In the genomic region with DNA sequence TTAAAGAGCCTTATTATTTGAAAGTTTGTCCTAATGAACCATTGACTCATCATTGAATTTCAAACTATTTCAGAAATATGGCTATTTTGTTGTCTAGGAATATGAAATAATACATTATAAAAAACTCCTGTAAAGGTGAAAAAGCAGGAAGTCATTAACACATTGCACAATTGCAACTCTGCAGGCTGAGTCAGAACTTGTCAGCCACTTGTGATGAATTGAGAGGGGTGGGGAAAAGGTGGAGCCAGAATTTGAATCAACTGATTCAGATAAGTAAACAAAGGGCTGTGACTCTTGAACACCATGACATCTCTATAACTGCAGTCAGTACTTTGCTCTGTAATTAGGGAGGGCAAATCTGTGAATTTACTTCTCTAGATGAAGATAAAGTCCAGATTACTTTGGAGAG, we compare ENCODE assay signal across 1 cellular context.
TF ChIP-seq lines count a peak whose summit lies in the region.

No MANE protein-coding gene starts in this region.

TF ChIP-seq in HepG2, 621 proteins besides CTCF, POLR2A, EP300 and RAD21 (continued from another document and continues in another):
- TF ChIP-seq FOXA1 (IDR thresholded peaks at IDR 0.05) (peak; percentile 62; the same call in 1 of the 2 replicates), FOXA1 (CRISPR knock-in tag; IDR thresholded peaks at IDR 0.05) (peak; percentile 91), HMG20A (CRISPR knock-in tag; IDR thresholded peaks at IDR 0.05; ENCODE audit: borderline replicate concordance) (peak; percentile 64; the same call in 1 of the 2 replicates), ZMYM3 (CRISPR knock-in tag; IDR thresholded peaks at IDR 0.05) (no peak), MAFF (IDR thresholded peaks at IDR 0.05; ENCODE audit: low read depth, low read length) (peak; percentile 49), ELF4 (CRISPR knock-in tag; IDR thresholded peaks at IDR 0.05; ENCODE audit: borderline replicate concordance) (peak; percentile 71; the same call in 1 of the 2 replicates), NFIB (CRISPR knock-in tag; IDR thresholded peaks at IDR 0.05; ENCODE audit: borderline replicate concordance) (no peak), FOXK1 (CRISPR knock-in tag; IDR thresholded peaks at IDR 0.05; ENCODE audit: borderline replicate concordance, low read depth) (peak; percentile 60; the same call in 1 of the 2 replicates), SP1 (IDR thresholded peaks at IDR 0.05) (no peak), SP1 (CRISPR knock-in tag; IDR thresholded peaks at IDR 0.05) (peak; percentile 46; the same call in 1 of the 2 replicates), ELF1 (CRISPR knock-in tag; IDR thresholded peaks at IDR 0.05) (peak; percentile 65), CREM (IDR thresholded peaks at IDR 0.05) (peak; percentile 62; the same call in 1 of the 2 replicates), CREM (CRISPR knock-in tag; IDR thresholded peaks at IDR 0.05) (no peak), MIXL1 (CRISPR knock-in tag; IDR thresholded peaks at IDR 0.05) (peak; percentile 88), ESRRA (CRISPR knock-in tag; IDR thresholded peaks at IDR 0.05; ENCODE audit: low read depth) (no peak), ZNF510 (CRISPR knock-in tag; IDR thresholded peaks at IDR 0.05; ENCODE audit: low read depth) (no peak), NKX3-1 (CRISPR knock-in tag; IDR thresholded peaks at IDR 0.05) (no peak), RXRB (CRISPR knock-in tag; IDR thresholded peaks at IDR 0.05; ENCODE audit: borderline replicate concordance) (peak; percentile 35; the same call in 1 of the 2 replicates), ZBTB21 (CRISPR knock-in tag; IDR thresholded peaks at IDR 0.05) (0 out of 2 replicates have a peak, but pooled peaks have one; percentile 26), ZNF329 (CRISPR knock-in tag; IDR thresholded peaks at IDR 0.05; ENCODE audit: low read depth) (no peak), DR1 (CRISPR knock-in tag; IDR thresholded peaks at IDR 0.05) (no peak), CEBPG (CRISPR knock-in tag; IDR thresholded peaks at IDR 0.05) (peak; percentile 93), SIX1 (CRISPR knock-in tag; IDR thresholded peaks at IDR 0.05; ENCODE audit: borderline replicate concordance) (peak; percentile 52; the same call in 1 of the 2 replicates), BCL6 (CRISPR knock-in tag; IDR thresholded peaks at IDR 0.05) (peak; percentile 40; the same call in 1 of the 2 replicates), ATF7 (IDR thresholded peaks at IDR 0.05) (peak; percentile 21; the same call in 1 of the 2 replicates), ATF7 (CRISPR knock-in tag; IDR thresholded peaks at IDR 0.05) (no peak), KLF16 (CRISPR knock-in tag; IDR thresholded peaks at IDR 0.05) (0 out of 4 replicates have a peak, but pooled peaks of 1 of the 2 experiments have one; percentile 33), MAFK (conservative IDR thresholded peaks at IDR 0.05 in 1 of 2, IDR thresholded peaks at IDR 0.05 in 1 of 2; ENCODE audit: low read length in 2 of 2) (peak in 1 of 2 experiments; percentile 52; a peak in 3 of 4 replicates), MIER2 (CRISPR knock-in tag; IDR thresholded peaks at IDR 0.05) (0 out of 2 replicates have a peak, but pooled peaks have one; percentile 28), ZBTB42 (CRISPR knock-in tag; IDR thresholded peaks at IDR 0.05) (no peak), SP140L (CRISPR knock-in tag; IDR thresholded peaks at IDR 0.05; ENCODE audit: borderline replicate concordance) (no peak), ZNF331 (CRISPR knock-in tag; IDR thresholded peaks at IDR 0.05) (peak; percentile 35; the same call in 1 of the 2 replicates), NR2C2 (CRISPR knock-in tag; IDR thresholded peaks at IDR 0.05; ENCODE audit: borderline replicate concordance) (peak; percentile 22; the same call in 1 of the 2 replicates), STAT5B (CRISPR knock-in tag; IDR thresholded peaks at IDR 0.05) (no peak), ZNF75D (CRISPR knock-in tag; IDR thresholded peaks at IDR 0.05; ENCODE audit: borderline replicate concordance) (no peak), NR2F6 (IDR thresholded peaks at IDR 0.05) (peak; percentile 41; the same call in 1 of the 2 replicates), NR2F6 (CRISPR knock-in tag; IDR thresholded peaks at IDR 0.05) (0 out of 2 replicates have a peak, but pooled peaks have one; percentile 7), ZNF543 (CRISPR knock-in tag; IDR thresholded peaks at IDR 0.05) (no peak), SIN3A (IDR thresholded peaks at IDR 0.05; ENCODE audit: borderline replicate concordance, low read depth, low read length) (no peak), ZNF614 (CRISPR knock-in tag; IDR thresholded peaks at IDR 0.05; ENCODE audit: borderline replicate concordance) (peak; percentile 77; the same call in 1 of the 2 replicates), U2AF2 (IDR thresholded peaks at IDR 0.05; ENCODE audit: low read depth, low read length) (no peak), NFATC3 (CRISPR knock-in tag; IDR thresholded peaks at IDR 0.05) (no peak), DPF2 (CRISPR knock-in tag; IDR thresholded peaks at IDR 0.05; ENCODE audit: borderline replicate concordance, low read depth) (peak; percentile 40; the same call in 1 of the 2 replicates), PHF21A (CRISPR knock-in tag; IDR thresholded peaks at IDR 0.05) (0 out of 2 replicates have a peak, but pooled peaks have one; percentile 24), TEAD3 (CRISPR knock-in tag; optimal IDR thresholded peaks at IDR 0.05; ENCODE audit: borderline replicate concordance) (peak; percentile 37), ZNF335 (CRISPR knock-in tag; IDR thresholded peaks at IDR 0.05) (0 out of 2 replicates have a peak, but pooled peaks have one; percentile 73), CEBPB (IDR thresholded peaks at IDR 0.05; ENCODE audit: borderline replicate concordance, low read depth, low read length) (peak; percentile 95), ZNF235 (CRISPR knock-in tag; IDR thresholded peaks at IDR 0.05; ENCODE audit: borderline replicate concordance) (no peak), FOXA3 (CRISPR knock-in tag; IDR thresholded peaks at IDR 0.05) (peak; percentile 91), NCOR1 (IDR thresholded peaks at IDR 0.05; ENCODE audit: borderline replicate concordance, low read length) (no peak), MED8 (CRISPR knock-in tag; IDR thresholded peaks at IDR 0.05; ENCODE audit: insufficient replicate concordance) (no peak), ZNF343 (CRISPR knock-in tag; IDR thresholded peaks at IDR 0.05) (no peak), PPARG (CRISPR knock-in tag; conservative IDR thresholded peaks at IDR 0.05) (0 out of 2 replicates have a peak, but pooled peaks have one; percentile 25), ZNF7 (CRISPR knock-in tag; IDR thresholded peaks at IDR 0.05) (no peak), SALL1 (CRISPR knock-in tag; IDR thresholded peaks at IDR 0.05) (peak; percentile 19; the same call in 1 of the 2 replicates), SOX13 (IDR thresholded peaks at IDR 0.05) (0 out of 2 replicates have a peak, but pooled peaks have one; percentile 48), SOX13 (CRISPR knock-in tag; conservative IDR thresholded peaks at IDR 0.05 in 1 of 2, IDR thresholded peaks at IDR 0.05 in 1 of 2) (peak in 1 of 2 experiments; percentile 75; a peak in 2 of 4 replicates), RELA (CRISPR knock-in tag; IDR thresholded peaks at IDR 0.05) (no peak), YEATS2 (CRISPR knock-in tag; IDR thresholded peaks at IDR 0.05; ENCODE audit: borderline replicate concordance) (peak; percentile 42; the same call in 1 of the 2 replicates), ZNF644 (CRISPR knock-in tag; IDR thresholded peaks at IDR 0.05; ENCODE audit: low read depth) (0 out of 2 replicates have a peak, but pooled peaks have one; percentile 39), ZNF350 (CRISPR knock-in tag; IDR thresholded peaks at IDR 0.05; ENCODE audit: borderline replicate concordance, low read depth) (no peak), ZNF878 (CRISPR knock-in tag; IDR thresholded peaks at IDR 0.05) (0 out of 2 replicates have a peak, but pooled peaks have one; percentile 40)
- TF ChIP-seq, protein P1, sequence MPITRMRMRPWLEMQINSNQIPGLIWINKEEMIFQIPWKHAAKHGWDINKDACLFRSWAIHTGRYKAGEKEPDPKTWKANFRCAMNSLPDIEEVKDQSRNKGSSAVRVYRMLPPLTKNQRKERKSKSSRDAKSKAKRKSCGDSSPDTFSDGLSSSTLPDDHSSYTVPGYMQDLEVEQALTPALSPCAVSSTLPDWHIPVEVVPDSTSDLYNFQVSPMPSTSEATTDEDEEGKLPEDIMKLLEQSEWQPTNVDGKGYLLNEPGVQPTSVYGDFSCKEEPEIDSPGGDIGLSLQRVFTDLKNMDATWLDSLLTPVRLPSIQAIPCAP (CRISPR knock-in tag; IDR thresholded peaks at IDR 0.05; ENCODE audit: low read depth) = no peak
- TF ChIP-seq, protein P2, sequence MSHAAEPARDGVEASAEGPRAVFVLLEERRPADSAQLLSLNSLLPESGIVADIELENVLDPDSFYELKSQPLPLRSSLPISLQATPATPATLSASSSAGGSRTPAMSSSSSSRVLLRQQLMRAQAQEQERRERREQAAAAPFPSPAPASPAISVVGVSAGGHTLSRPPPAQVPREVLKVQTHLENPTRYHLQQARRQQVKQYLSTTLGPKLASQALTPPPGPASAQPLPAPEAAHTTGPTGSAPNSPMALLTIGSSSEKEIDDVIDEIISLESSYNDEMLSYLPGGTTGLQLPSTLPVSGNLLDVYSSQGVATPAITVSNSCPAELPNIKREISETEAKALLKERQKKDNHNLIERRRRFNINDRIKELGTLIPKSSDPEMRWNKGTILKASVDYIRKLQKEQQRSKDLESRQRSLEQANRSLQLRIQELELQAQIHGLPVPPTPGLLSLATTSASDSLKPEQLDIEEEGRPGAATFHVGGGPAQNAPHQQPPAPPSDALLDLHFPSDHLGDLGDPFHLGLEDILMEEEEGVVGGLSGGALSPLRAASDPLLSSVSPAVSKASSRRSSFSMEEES (CRISPR knock-in tag; IDR thresholded peaks at IDR 0.05) = peak; percentile 65; the same call in 1 of the 2 replicates
- TF ChIP-seq, protein P3, sequence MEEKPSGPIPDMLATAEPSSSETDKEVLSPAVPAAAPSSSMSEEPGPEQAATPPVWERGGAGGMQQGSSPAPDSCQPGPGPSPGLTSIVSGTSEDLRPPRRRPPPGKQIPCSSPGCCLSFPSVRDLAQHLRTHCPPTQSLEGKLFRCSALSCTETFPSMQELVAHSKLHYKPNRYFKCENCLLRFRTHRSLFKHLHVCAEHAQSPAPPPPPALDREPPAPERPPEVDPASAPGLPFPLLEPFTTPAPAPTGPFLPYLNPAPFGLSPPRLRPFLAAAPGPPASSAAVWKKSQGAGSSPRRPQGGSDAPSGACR (CRISPR knock-in tag; IDR thresholded peaks at IDR 0.05) = no peak
- TF ChIP-seq, protein P4, sequence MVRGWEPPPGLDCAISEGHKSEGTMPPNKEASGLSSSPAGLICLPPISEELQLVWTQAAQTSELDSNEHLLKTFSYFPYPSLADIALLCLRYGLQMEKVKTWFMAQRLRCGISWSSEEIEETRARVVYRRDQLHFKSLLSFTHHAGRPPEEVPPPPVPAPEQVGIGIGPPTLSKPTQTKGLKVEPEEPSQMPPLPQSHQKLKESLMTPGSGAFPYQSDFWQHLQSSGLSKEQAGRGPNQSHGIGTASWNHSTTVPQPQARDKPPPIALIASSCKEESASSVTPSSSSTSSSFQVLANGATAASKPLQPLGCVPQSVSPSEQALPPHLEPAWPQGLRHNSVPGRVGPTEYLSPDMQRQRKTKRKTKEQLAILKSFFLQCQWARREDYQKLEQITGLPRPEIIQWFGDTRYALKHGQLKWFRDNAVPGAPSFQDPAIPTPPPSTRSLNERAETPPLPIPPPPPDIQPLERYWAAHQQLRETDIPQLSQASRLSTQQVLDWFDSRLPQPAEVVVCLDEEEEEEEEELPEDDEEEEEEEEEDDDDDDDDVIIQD (CRISPR knock-in tag; IDR thresholded peaks at IDR 0.05; ENCODE audit: low read depth) = peak; percentile 80
- TF ChIP-seq, protein P5, sequence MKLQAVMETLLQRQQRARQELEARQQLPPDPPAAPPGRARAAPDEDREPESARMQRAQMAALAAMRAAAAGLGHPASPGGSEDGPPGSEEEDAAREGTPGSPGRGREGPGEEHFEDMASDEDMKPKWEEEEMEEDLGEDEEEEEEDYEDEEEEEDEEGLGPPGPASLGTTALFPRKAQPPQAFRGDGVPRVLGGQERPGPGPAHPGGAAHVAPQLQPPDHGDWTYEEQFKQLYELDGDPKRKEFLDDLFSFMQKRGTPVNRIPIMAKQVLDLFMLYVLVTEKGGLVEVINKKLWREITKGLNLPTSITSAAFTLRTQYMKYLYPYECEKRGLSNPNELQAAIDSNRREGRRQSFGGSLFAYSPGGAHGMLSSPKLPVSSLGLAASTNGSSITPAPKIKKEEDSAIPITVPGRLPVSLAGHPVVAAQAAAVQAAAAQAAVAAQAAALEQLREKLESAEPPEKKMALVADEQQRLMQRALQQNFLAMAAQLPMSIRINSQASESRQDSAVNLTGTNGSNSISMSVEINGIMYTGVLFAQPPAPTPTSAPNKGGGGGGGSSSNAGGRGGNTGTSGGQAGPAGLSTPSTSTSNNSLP (IDR thresholded peaks at IDR 0.05; ENCODE audit: low read depth, low read length) = peak; percentile 89
- TF ChIP-seq, protein P6, sequence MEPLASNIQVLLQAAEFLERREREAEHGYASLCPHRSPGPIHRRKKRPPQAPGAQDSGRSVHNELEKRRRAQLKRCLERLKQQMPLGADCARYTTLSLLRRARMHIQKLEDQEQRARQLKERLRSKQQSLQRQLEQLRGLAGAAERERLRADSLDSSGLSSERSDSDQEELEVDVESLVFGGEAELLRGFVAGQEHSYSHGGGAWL (CRISPR knock-in tag; IDR thresholded peaks at IDR 0.05) = no peak
- TF ChIP-seq, protein P7, sequence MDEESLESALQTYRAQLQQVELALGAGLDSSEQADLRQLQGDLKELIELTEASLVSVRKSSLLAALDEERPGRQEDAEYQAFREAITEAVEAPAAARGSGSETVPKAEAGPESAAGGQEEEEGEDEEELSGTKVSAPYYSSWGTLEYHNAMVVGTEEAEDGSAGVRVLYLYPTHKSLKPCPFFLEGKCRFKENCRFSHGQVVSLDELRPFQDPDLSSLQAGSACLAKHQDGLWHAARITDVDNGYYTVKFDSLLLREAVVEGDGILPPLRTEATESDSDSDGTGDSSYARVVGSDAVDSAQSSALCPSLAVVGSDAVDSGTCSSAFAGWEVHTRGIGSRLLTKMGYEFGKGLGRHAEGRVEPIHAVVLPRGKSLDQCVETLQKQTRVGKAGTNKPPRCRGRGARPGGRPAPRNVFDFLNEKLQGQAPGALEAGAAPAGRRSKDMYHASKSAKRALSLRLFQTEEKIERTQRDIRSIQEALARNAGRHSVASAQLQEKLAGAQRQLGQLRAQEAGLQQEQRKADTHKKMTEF (CRISPR knock-in tag; IDR thresholded peaks at IDR 0.05) = peak; percentile 78
- TF ChIP-seq, protein P8, sequence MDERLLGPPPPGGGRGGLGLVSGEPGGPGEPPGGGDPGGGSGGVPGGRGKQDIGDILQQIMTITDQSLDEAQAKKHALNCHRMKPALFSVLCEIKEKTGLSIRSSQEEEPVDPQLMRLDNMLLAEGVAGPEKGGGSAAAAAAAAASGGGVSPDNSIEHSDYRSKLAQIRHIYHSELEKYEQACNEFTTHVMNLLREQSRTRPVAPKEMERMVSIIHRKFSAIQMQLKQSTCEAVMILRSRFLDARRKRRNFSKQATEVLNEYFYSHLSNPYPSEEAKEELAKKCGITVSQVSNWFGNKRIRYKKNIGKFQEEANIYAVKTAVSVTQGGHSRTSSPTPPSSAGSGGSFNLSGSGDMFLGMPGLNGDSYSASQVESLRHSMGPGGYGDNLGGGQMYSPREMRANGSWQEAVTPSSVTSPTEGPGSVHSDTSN (CRISPR knock-in tag; IDR thresholded peaks at IDR 0.05) = peak; percentile 75
- TF ChIP-seq, protein P9, sequence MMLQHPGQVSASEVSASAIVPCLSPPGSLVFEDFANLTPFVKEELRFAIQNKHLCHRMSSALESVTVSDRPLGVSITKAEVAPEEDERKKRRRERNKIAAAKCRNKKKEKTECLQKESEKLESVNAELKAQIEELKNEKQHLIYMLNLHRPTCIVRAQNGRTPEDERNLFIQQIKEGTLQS (CRISPR knock-in tag; IDR thresholded peaks at IDR 0.05) = peak; percentile 80
